ENCODE assay signal across 1 cellular context in the genomic region with DNA sequence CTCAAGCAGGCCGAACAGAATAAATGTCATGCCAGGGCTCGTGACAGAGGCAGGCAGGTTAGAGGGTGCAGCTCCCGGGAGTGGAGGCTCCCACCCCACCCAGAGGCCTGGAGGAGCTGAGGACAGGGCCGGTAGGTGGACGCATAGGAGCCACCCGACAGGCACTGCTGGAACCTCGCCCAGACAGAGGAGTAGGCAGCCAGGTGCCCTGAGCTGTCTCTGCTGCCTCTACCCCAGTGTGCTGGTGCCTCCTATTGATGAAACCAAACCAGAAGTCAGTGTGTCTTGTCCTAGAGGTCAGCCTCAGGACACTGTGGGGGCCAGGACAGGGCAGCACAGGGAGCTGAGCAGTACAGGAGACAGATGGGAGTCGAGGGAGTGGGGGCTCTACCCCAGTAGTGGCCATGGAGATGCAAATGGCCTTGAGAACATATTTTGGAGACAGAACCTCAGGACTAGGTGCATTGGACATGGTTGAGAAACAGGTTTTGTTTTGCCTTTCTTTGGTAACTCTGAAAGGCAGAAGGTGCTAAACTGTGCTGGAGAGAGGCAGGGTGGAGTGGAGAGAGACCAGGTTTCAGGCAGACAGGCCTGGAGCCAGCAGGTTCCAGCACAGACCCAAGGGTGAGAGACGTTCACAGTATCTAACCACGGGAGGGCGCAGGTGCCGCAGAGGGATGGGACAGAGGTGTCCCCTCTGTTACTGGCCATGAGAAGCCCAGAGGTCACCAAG.
TF ChIP-seq lines count a peak whose summit lies in the region.

No MANE protein-coding gene starts in this region.

TF ChIP-seq in K562, 482 proteins besides CTCF, POLR2A, EP300 and RAD21:
- TF ChIP-seq TOE1 (IDR thresholded peaks at IDR 0.05; ENCODE audit: borderline replicate concordance) (no peak), TOE1 (CRISPR knock-in tag; IDR thresholded peaks at IDR 0.05; ENCODE audit: borderline replicate concordance, low read depth) (no peak), HMG20B (CRISPR knock-in tag; IDR thresholded peaks at IDR 0.05) (no peak), ZFPM2 (CRISPR knock-in tag; IDR thresholded peaks at IDR 0.05) (no peak), NUFIP1 (IDR thresholded peaks at IDR 0.05; ENCODE audit: partially characterized antibody) (no peak), U2AF2 (optimal IDR thresholded peaks at IDR 0.05; ENCODE audit: low read depth, low read length) (no peak), COPS2 (conservative IDR thresholded peaks at IDR 0.05) (no peak), ZBTB12 (CRISPR knock-in tag; IDR thresholded peaks at IDR 0.05) (no peak), MAFG (tag; conservative IDR thresholded peaks at IDR 0.05) (no peak), CREB1 (IDR thresholded peaks at IDR 0.05) (no peak), CREB1 (CRISPR knock-in tag; IDR thresholded peaks at IDR 0.05) (no peak), ELF2 (CRISPR knock-in tag; IDR thresholded peaks at IDR 0.05) (no peak)
- TF ChIP-seq, protein P1, sequence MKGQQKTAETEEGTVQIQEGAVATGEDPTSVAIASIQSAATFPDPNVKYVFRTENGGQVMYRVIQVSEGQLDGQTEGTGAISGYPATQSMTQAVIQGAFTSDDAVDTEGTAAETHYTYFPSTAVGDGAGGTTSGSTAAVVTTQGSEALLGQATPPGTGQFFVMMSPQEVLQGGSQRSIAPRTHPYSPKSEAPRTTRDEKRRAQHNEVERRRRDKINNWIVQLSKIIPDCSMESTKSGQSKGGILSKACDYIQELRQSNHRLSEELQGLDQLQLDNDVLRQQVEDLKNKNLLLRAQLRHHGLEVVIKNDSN (CRISPR knock-in tag; IDR thresholded peaks at IDR 0.05) = no peak
- TF ChIP-seq, protein P2, sequence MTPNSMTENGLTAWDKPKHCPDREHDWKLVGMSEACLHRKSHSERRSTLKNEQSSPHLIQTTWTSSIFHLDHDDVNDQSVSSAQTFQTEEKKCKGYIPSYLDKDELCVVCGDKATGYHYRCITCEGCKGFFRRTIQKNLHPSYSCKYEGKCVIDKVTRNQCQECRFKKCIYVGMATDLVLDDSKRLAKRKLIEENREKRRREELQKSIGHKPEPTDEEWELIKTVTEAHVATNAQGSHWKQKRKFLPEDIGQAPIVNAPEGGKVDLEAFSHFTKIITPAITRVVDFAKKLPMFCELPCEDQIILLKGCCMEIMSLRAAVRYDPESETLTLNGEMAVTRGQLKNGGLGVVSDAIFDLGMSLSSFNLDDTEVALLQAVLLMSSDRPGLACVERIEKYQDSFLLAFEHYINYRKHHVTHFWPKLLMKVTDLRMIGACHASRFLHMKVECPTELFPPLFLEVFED (CRISPR knock-in tag; conservative IDR thresholded peaks at IDR 0.05) = no peak
TF ChIP-seq in K562: peak in this region for 0.
